Comparison of ENCODE assay signal across 15 cellular contexts in genomic region chr12:53997324-53998173, GRCh38. TPM values are rescaled to one million over a fixed set of nuclear protein-coding genes. Genes with fewer than 3 reads are reported as not detected.
DNase-seq lines count a peak whose midpoint lies in the region; ATAC-seq and TF ChIP-seq lines count a peak whose summit lies in the region.
"Had no signal": no experiment of that assay in that cellular context is flagged by ENCODE, and none has a peak within 500 bp of the region (broad histone marks: within the 10 kb centered on the region; RNA-seq: fewer than 3 reads in every experiment).

No MANE protein-coding gene starts in this region.

- H3K27me3 Mint-ChIP-seq in activated T-cell treated with anti-CD3 and anti-CD28 coated beads, Interleukin-2, amount 50 U/mL, for 72 hours (ENCODE audit: low read depth): peaks cover 90% of the 10 kb centered on the region
- H3K27me3 Mint-ChIP-seq in activated T-cell treated with anti-CD3 and anti-CD28 coated beads, Interleukin-2, amount 50 U/mL, for 24 hours: peaks cover 100% of the 10 kb centered on the region
- H3K27me3 Mint-ChIP-seq in naive B cell: peaks cover 70 to 94% (median 78%) of the 10 kb centered on the region in 3 donors

- WGBS in thyroid gland, 2 donors: 8 to 9% methylated on average over 35 of the region's 35 CpGs

- no peak for ATAC-seq in activated T-cell treated with anti-CD3 and anti-CD28 coated beads, Interleukin-2, amount 50 U/mL, for 72 hours (replicated peaks in 1 of 2)
- no peak for ATAC-seq in naive B cell (ENCODE audit: low read depth in 2 of 2)
- no peak for ATAC-seq in HG03196 (IDR thresholded peaks at IDR 0.05; ENCODE audit: unreplicated experiment)
- ATAC-seq in HG02588 (IDR thresholded peaks at IDR 0.05; ENCODE audit: unreplicated experiment): no peak

- TF ChIP-seq CTCF in tibial artery (IDR thresholded peaks at IDR 0.05) (no peak), thyroid gland (IDR thresholded peaks at IDR 0.05) (no peak)

- H3K9me3 ChIP-seq in tibial artery (no peaks in the 10 kb centered on the region), thyroid gland (no peaks in the 10 kb centered on the region)
- H3K9me3 ChIP-seq: thoracic aorta had no signal

- no peaks in the 10 kb centered on the region for H3K9me3 Mint-ChIP-seq in activated T-cell treated with anti-CD3 and anti-CD28 coated beads, Interleukin-2, amount 50 U/mL, for 72 hours
- no peaks in the 10 kb centered on the region for H3K9me3 Mint-ChIP-seq in activated T-cell treated with anti-CD3 and anti-CD28 coated beads, Interleukin-2, amount 50 U/mL, for 24 hours
- H3K9me3 Mint-ChIP-seq in naive B cell: peaks cover 0 to 13% (median 4%) of the 10 kb centered on the region in 7 donors
- H3K9me3 Mint-ChIP-seq: activated T-helper 2 cell treated with anti-CD3 and anti-CD28 coated beads, Interferon-gamma antibody, Interleukin-2, Interleukin-4, amounts not matched to agents 10 μg/mL and 5 μg/mL and 100 μg/mL, durations not matched to agents 14 hours and 24 hours and 36 hours had no signal

- DNase-seq in activated T-cell treated with anti-CD3 and anti-CD28 coated beads, Interleukin-2, amount 50 U/mL, for 72 hours: no peak
- DNase-seq in activated T-cell treated with anti-CD3 and anti-CD28 coated beads, Interleukin-2, amount 50 U/mL, for 24 hours: no peak
- DNase-seq in cerebellar cortex (ENCODE audit: low spot score): peak; percentile 65
- no peak for DNase-seq in naive B cell
- no peak for DNase-seq in tibial artery
- no peak for DNase-seq in thyroid gland
- DNase-seq: NCI-H1105 treated with DMSO at 0.1 percent for 48 hours, NCI-H510A, small intestine had no signal

- H3K36me3 Mint-ChIP-seq in activated T-cell treated with anti-CD3 and anti-CD28 coated beads, Interleukin-2, amount 50 U/mL, for 72 hours (ENCODE audit: insufficient read depth in 2 of 2): peaks cover 0 to 3% of the 10 kb centered on the region in 2 donors
- H3K36me3 Mint-ChIP-seq in activated T-cell treated with anti-CD3 and anti-CD28 coated beads, Interleukin-2, amount 50 U/mL, for 24 hours (ENCODE audit: low read depth): no peaks in the 10 kb centered on the region
- peaks cover 0 to 18% of the 10 kb centered on the region in 2 donors for H3K36me3 Mint-ChIP-seq in naive B cell

- H3K4me3 ChIP-seq in tibial artery (peak overlapping the region; percentile 64 to 76), thyroid gland (replicated peaks in 1 of 3) (no peak overlapping the region)
- H3K4me3 ChIP-seq: thoracic aorta had no signal

- H3K27me3 ChIP-seq in tibial artery (no peaks in the 10 kb centered on the region), thyroid gland (peaks cover 89% of the 10 kb centered on the region)

- H3K4me1 ChIP-seq in tibial artery: peaks cover 4 to 66% (median 47%) of the 10 kb centered on the region in 4 donors
- peaks cover 11 to 42% of the 10 kb centered on the region in 2 donors for H3K4me1 ChIP-seq in thyroid gland

- H3K4me3 Mint-ChIP-seq in activated T-cell treated with anti-CD3 and anti-CD28 coated beads, Interleukin-2, amount 50 U/mL, for 72 hours: peak overlapping the region; percentile 15 to 21
- no peak overlapping the region for H3K4me3 Mint-ChIP-seq in activated T-cell treated with anti-CD3 and anti-CD28 coated beads, Interleukin-2, amount 50 U/mL, for 24 hours
- H3K4me3 Mint-ChIP-seq in naive B cell: peak overlapping the region in 7 of 8 donors; percentile 1 to 91 (median 82)

- H3K27ac Mint-ChIP-seq in activated T-cell treated with anti-CD3 and anti-CD28 coated beads, Interleukin-2, amount 50 U/mL, for 72 hours: no peak overlapping the region
- no peak overlapping the region for H3K27ac Mint-ChIP-seq in activated T-cell treated with anti-CD3 and anti-CD28 coated beads, Interleukin-2, amount 50 U/mL, for 24 hours
- H3K27ac Mint-ChIP-seq in naive B cell: peak overlapping the region in 4 of 6 donors; percentile 19 to 76 (median 52)
- H3K27ac Mint-ChIP-seq: activated T-helper 2 cell treated with anti-CD3 and anti-CD28 coated beads, Interferon-gamma antibody, Interleukin-2, Interleukin-4, amounts not matched to agents 10 μg/mL and 5 μg/mL and 100 μg/mL, durations not matched to agents 14 hours and 24 hours and 36 hours had no signal

- TF ChIP-seq POLR2A in thyroid gland (IDR thresholded peaks at IDR 0.05): no peak

- H3K4me1 Mint-ChIP-seq in activated T-cell treated with anti-CD3 and anti-CD28 coated beads, Interleukin-2, amount 50 U/mL, for 72 hours (ENCODE audit: low read depth): peaks cover 50% of the 10 kb centered on the region
- peaks cover 40% of the 10 kb centered on the region for H3K4me1 Mint-ChIP-seq in activated T-cell treated with anti-CD3 and anti-CD28 coated beads, Interleukin-2, amount 50 U/mL, for 24 hours (ENCODE audit: low read depth)
- H3K4me1 Mint-ChIP-seq in naive B cell: peaks cover 32 to 67% (median 50%) of the 10 kb centered on the region in 3 donors

- intact Hi-C loops in tibial artery (cut with DNase I; ENCODE audit: low total_unique reads): no loop called here
- intact Hi-C loops in thyroid gland (cut with DNase I): no loop called here

- H3K27ac ChIP-seq in tibial artery: peak overlapping the region; percentile 93 to 98
- no peak overlapping the region for H3K27ac ChIP-seq in thyroid gland
- H3K27ac ChIP-seq: thoracic aorta had no signal

- H3K36me3 ChIP-seq in tibial artery (no peaks in the 10 kb centered on the region), thyroid gland (no peaks in the 10 kb centered on the region)
- H3K36me3 ChIP-seq: thoracic aorta had no signal

RNA-seq across cellular contexts. Expression of gene HOXC9, which starts 2.4 kb away (rescaled TPM):
- total RNA-seq in activated T-cell treated with anti-CD3 and anti-CD28 coated beads, Interleukin-2, amount 50 U/mL, for 72 hours: not detected
- not detected for polyA plus RNA-seq in naive B cell (ENCODE audit: low read depth in 6 of 6)
- under 1 TPM in 2 of 4 donors, not detected in 2; 0.22 to 0.27 TPM for total RNA-seq in thyroid gland
- total RNA-seq: activated T-helper 2 cell treated with anti-CD3 and anti-CD28 coated beads, Interferon-gamma antibody, Interleukin-2, Interleukin-4, amounts not matched to agents 10 μg/mL and 5 μg/mL and 100 μg/mL, durations not matched to agents 14 hours and 24 hours and 36 hours; frontal cortex; thoracic aorta had no signal
- polyA plus RNA-seq: AG04450, small intestine had no signal

RNA-seq across cellular contexts. Expression of gene HOXC8, which starts 11.2 kb away (rescaled TPM):
- total RNA-seq in activated T-cell treated with anti-CD3 and anti-CD28 coated beads, Interleukin-2, amount 50 U/mL, for 72 hours: not detected
- polyA plus RNA-seq in naive B cell (ENCODE audit: low read depth in 6 of 6): not detected
- total RNA-seq in thyroid gland: not detected
- total RNA-seq: activated T-helper 2 cell treated with anti-CD3 and anti-CD28 coated beads, Interferon-gamma antibody, Interleukin-2, Interleukin-4, amounts not matched to agents 10 μg/mL and 5 μg/mL and 100 μg/mL, durations not matched to agents 14 hours and 24 hours and 36 hours; frontal cortex; thoracic aorta had no signal

RNA-seq across cellular contexts. Expression of gene HOXC10, which starts 12.6 kb away (rescaled TPM):
- total RNA-seq in activated T-cell treated with anti-CD3 and anti-CD28 coated beads, Interleukin-2, amount 50 U/mL, for 72 hours: not detected
- polyA plus RNA-seq in naive B cell (ENCODE audit: low read depth in 6 of 6): not detected
- total RNA-seq in thyroid gland: not detected
- total RNA-seq: activated T-helper 2 cell treated with anti-CD3 and anti-CD28 coated beads, Interferon-gamma antibody, Interleukin-2, Interleukin-4, amounts not matched to agents 10 μg/mL and 5 μg/mL and 100 μg/mL, durations not matched to agents 14 hours and 24 hours and 36 hours; frontal cortex; thoracic aorta had no signal
- polyA plus RNA-seq: AG04450, small intestine had no signal

RNA-seq across cellular contexts. Expression of gene HOTAIR, which starts 22.8 kb away (rescaled TPM):
- not detected for total RNA-seq in activated T-cell treated with anti-CD3 and anti-CD28 coated beads, Interleukin-2, amount 50 U/mL, for 72 hours
- polyA plus RNA-seq in naive B cell (ENCODE audit: low read depth in 6 of 6): not detected
- total RNA-seq in thyroid gland: not detected
- total RNA-seq: activated T-helper 2 cell treated with anti-CD3 and anti-CD28 coated beads, Interferon-gamma antibody, Interleukin-2, Interleukin-4, amounts not matched to agents 10 μg/mL and 5 μg/mL and 100 μg/mL, durations not matched to agents 14 hours and 24 hours and 36 hours; frontal cortex; thoracic aorta had no signal
- polyA plus RNA-seq: AG04450, small intestine had no signal

RNA-seq across cellular contexts. Expression of gene HOXC11, which starts 24.6 kb away (rescaled TPM):
- not detected for total RNA-seq in activated T-cell treated with anti-CD3 and anti-CD28 coated beads, Interleukin-2, amount 50 U/mL, for 72 hours
- not detected for polyA plus RNA-seq in naive B cell (ENCODE audit: low read depth in 6 of 6)
- not detected for total RNA-seq in thyroid gland
- total RNA-seq: activated T-helper 2 cell treated with anti-CD3 and anti-CD28 coated beads, Interferon-gamma antibody, Interleukin-2, Interleukin-4, amounts not matched to agents 10 μg/mL and 5 μg/mL and 100 μg/mL, durations not matched to agents 14 hours and 24 hours and 36 hours; frontal cortex; thoracic aorta had no signal
- polyA plus RNA-seq: AG04450 had no signal

Comparison
In these comparisons a context has a peak if more than half of its experiments do, and no peak if none do; other contexts are left out.
1. H3K27ac Mint-ChIP-seq: peak in naive B cell (4 of 6); none in activated T-cell treated with anti-CD3 and anti-CD28 coated beads, Interleukin-2, amount 50 U/mL, for 72 hours (single experiment) and activated T-cell treated with anti-CD3 and anti-CD28 coated beads, Interleukin-2, amount 50 U/mL, for 24 hours (single experiment).
2. H3K27ac ChIP-seq: peak in tibial artery (2 of 2); none in thyroid gland (0 of 3).
3. H3K4me3 ChIP-seq: peak in tibial artery (2 of 2); none in thyroid gland (0 of 3).